ENCODE assay signal across 13 cellular contexts in genomic region chr12:111581434-111582132, GRCh38.
"Had no signal": no experiment of that assay in that cellular context is flagged by ENCODE, and none has a peak within 500 bp of the region (broad histone marks: within the 10 kb centered on the region; RNA-seq: fewer than 3 reads in every experiment).

No MANE protein-coding gene starts in this region.

- H3K4me3 Mint-ChIP-seq: activated CD4-positive, alpha-beta memory T cell treated with anti-CD3 and anti-CD28 coated beads, Interleukin-2, amount 10 ng/mL, durations not matched to agents 7 days and 5 days had no signal

- H3K9me3 ChIP-seq: heart left ventricle, left lung, testis had no signal

- H3K36me3 ChIP-seq: left lung had no signal

- H3K27me3 Mint-ChIP-seq: activated CD4-positive, alpha-beta memory T cell treated with anti-CD3 and anti-CD28 coated beads, Interleukin-2, amount 10 ng/mL, durations not matched to agents 7 days and 5 days had no signal

- ATAC-seq: heart left ventricle; left lung; stimulated activated naive CD8-positive, alpha-beta T cell treated with anti-CD3 and anti-CD28 coated beads, Interleukin-15, Interleukin-2, amounts not matched to agents 100 U/mL and 50 U/mL, for 24 hours had no signal

- H3K27ac Mint-ChIP-seq: activated CD4-positive, alpha-beta memory T cell treated with anti-CD3 and anti-CD28 coated beads, Interleukin-2, amount 10 ng/mL, durations not matched to agents 7 days and 5 days had no signal

- H3K27me3 ChIP-seq: heart left ventricle, left lung, testis had no signal

- FAIRE-seq: bronchial epithelial cell, colon, endothelial cell of umbilical vein, frontal cortex had no signal

- DNase-seq: activated CD4-positive, alpha-beta memory T cell treated with anti-CD3 and anti-CD28 coated beads, Interleukin-2, amount 10 ng/mL, durations not matched to agents 7 days and 5 days; activated CD4-positive, CD25-positive, alpha-beta regulatory T cell treated with anti-CD3 and anti-CD28 coated beads, Interleukin-2, amount 50 U/mL, for 72 hours; activated CD8-positive, alpha-beta memory T cell treated with anti-CD3 and anti-CD28 coated beads, Interleukin-2, amount 50 U/mL, for 4 hours; activated naive CD4-positive, alpha-beta T cell; aorta; heart left ventricle; left lung; stimulated activated naive CD8-positive, alpha-beta T cell treated with anti-CD3 and anti-CD28 coated beads, Interleukin-15, Interleukin-2, amounts not matched to agents 100 U/mL and 50 U/mL, for 24 hours; testis had no signal

- H3K9me3 Mint-ChIP-seq: activated CD4-positive, alpha-beta memory T cell treated with anti-CD3 and anti-CD28 coated beads, Interleukin-2, amount 10 ng/mL, durations not matched to agents 7 days and 5 days had no signal

- H3K27ac ChIP-seq: heart left ventricle, left lung, testis had no signal

- H3K4me3 ChIP-seq: heart left ventricle, left lung, testis had no signal
